26 cellular contexts compared by ENCODE assay signal in genomic region chr4:99652596-99653436, GRCh38. TPM values are rescaled to one million over a fixed set of nuclear protein-coding genes. Genes with fewer than 3 reads are reported as not detected.
DNase-seq lines count a peak whose midpoint lies in the region; ATAC-seq and TF ChIP-seq lines count a peak whose summit lies in the region.
"Had no signal": no experiment of that assay in that cellular context is flagged by ENCODE, and none has a peak within 500 bp of the region (broad histone marks: within the 10 kb centered on the region; RNA-seq: fewer than 3 reads in every experiment).

No MANE protein-coding gene starts in this region.

- H3K4me1 ChIP-seq in Karpas-422 (ENCODE audit: low read length): peaks cover 80% of the 10 kb centered on the region
- no peaks in the 10 kb centered on the region for H3K4me1 ChIP-seq in osteoblast (ENCODE audit: insufficient read depth, low read length)
- H3K4me1 ChIP-seq in Peyer's patch: no peaks in the 10 kb centered on the region
- H3K4me1 ChIP-seq in H9 (ENCODE audit: insufficient read depth, low read length): no peaks in the 10 kb centered on the region

- ATAC-seq in activated CD8-positive, alpha-beta T cell treated with anti-CD3 and anti-CD28 coated beads for 36 hours: no peak
- ATAC-seq: activated CD4-positive, CD25-positive, alpha-beta regulatory T cell treated with anti-CD3 and anti-CD28 coated beads, Interleukin-2, amount 50 U/mL, for 24 hours; esophagus mucosa; gastroesophageal sphincter; naive thymus-derived CD4-positive, alpha-beta T cell; Panc1 had no signal

- no peak overlapping the region; the same call in 1 of the 2 replicates for H3K14ac ChIP-seq in H9 (ENCODE audit: insufficient read depth, low read length)

- H4K20me1 ChIP-seq in Karpas-422 (ENCODE audit: insufficient read depth, low read depth, low read length) (no peaks in the 10 kb centered on the region), osteoblast (ENCODE audit: insufficient read depth, low read length) (no peaks in the 10 kb centered on the region), H9 (ENCODE audit: control insufficient read depth, insufficient read depth, insufficient read length) (no peaks in the 10 kb centered on the region)

- no peaks in the 10 kb centered on the region for H3K4me1 Mint-ChIP-seq in activated CD8-positive, alpha-beta T cell treated with anti-CD3 and anti-CD28 coated beads for 36 hours (ENCODE audit: low read depth)
- no peaks in the 10 kb centered on the region for H3K4me1 Mint-ChIP-seq in H9
- H3K4me1 Mint-ChIP-seq: CD4-positive, CD25-positive, alpha-beta regulatory T cell; naive thymus-derived CD4-positive, alpha-beta T cell had no signal

- no peak overlapping the region for H2BK5ac ChIP-seq in H9 (ENCODE audit: insufficient read length, low read length)

- H3K36me3 ChIP-seq in Karpas-422 (ENCODE audit: insufficient read depth, low read length) (no peaks in the 10 kb centered on the region), osteoblast (ENCODE audit: insufficient read depth, low read length) (no peaks in the 10 kb centered on the region), Peyer's patch (no peaks in the 10 kb centered on the region)
- H3K36me3 ChIP-seq: gastroesophageal sphincter had no signal

- H3K23ac ChIP-seq in H9 (ENCODE audit: insufficient read length, low read depth, low read length): no peak overlapping the region

- H3K4me3 Mint-ChIP-seq in activated CD8-positive, alpha-beta T cell treated with anti-CD3 and anti-CD28 coated beads for 36 hours: no peak overlapping the region
- no peak overlapping the region for H3K4me3 Mint-ChIP-seq in H9
- H3K4me3 Mint-ChIP-seq: CD4-positive, CD25-positive, alpha-beta regulatory T cell; naive thymus-derived CD4-positive, alpha-beta T cell had no signal

- H2AFZ ChIP-seq in Karpas-422 (ENCODE audit: low read length): no peak overlapping the region
- H2AFZ ChIP-seq in osteoblast (ENCODE audit: low read length): no peak overlapping the region
- no peak overlapping the region for H2AFZ ChIP-seq in H9 (ENCODE audit: low read length)

- H4K91ac ChIP-seq in H9 (ENCODE audit: insufficient read length, low read depth, low read length): no peak overlapping the region

- no peak overlapping the region for H2BK120ac ChIP-seq in H9 (ENCODE audit: low read depth, low read length, poor library complexity, severe bottlenecking)

- H3K4me3 ChIP-seq in Karpas-422 (ENCODE audit: low read length) (peak overlapping the region; percentile 65), osteoblast (ENCODE audit: insufficient read depth, low read length) (no peak overlapping the region), Peyer's patch (no peak overlapping the region)
- H3K4me3 ChIP-seq: gastroesophageal sphincter, skin epidermis had no signal

- H3K23me2 ChIP-seq in H9 (ENCODE audit: insufficient read length, low read depth, low read length, poor library complexity, severe bottlenecking): no peaks in the 10 kb centered on the region

- H2BK15ac ChIP-seq in H9 (ENCODE audit: low read depth, low read length): no peak overlapping the region

- no peak overlapping the region for H2AK5ac ChIP-seq in H9 (ENCODE audit: insufficient read length, low read length)

- no peak overlapping the region for H2BK12ac ChIP-seq in H9 (ENCODE audit: insufficient read length, low read depth, low read length)

- no CpG with 5 or more reads among the region's 43 CpGs for WGBS in H9 (ENCODE audit: extremely low coverage, insufficient read length, low lambda C conversion rate)

- H3K36me3 Mint-ChIP-seq in activated CD8-positive, alpha-beta T cell treated with anti-CD3 and anti-CD28 coated beads for 36 hours (ENCODE audit: low read depth): no peaks in the 10 kb centered on the region
- H3K36me3 Mint-ChIP-seq in H9 (ENCODE audit: insufficient read depth in 1 of 3, low read depth in 3 of 3): no peaks in the 10 kb centered on the region
- H3K36me3 Mint-ChIP-seq: CD4-positive, CD25-positive, alpha-beta regulatory T cell; naive thymus-derived CD4-positive, alpha-beta T cell had no signal

- H3K18ac ChIP-seq in H9 (ENCODE audit: insufficient read length, low read depth, low read length): no peak overlapping the region

- no peaks in the 10 kb centered on the region for H3K9me3 Mint-ChIP-seq in activated CD8-positive, alpha-beta T cell treated with anti-CD3 and anti-CD28 coated beads for 36 hours
- no peaks in the 10 kb centered on the region for H3K9me3 Mint-ChIP-seq in H9

- H3K9ac ChIP-seq in Karpas-422 (ENCODE audit: low read length) (peak overlapping the region; percentile 71), H9 (ENCODE audit: extremely low read depth, insufficient read length, low read length) (no peak overlapping the region)

- H3K27ac ChIP-seq in Karpas-422 (ENCODE audit: low read length): peak overlapping the region; percentile 84
- peak overlapping the region; percentile 40 for H3K27ac ChIP-seq in caudate nucleus (ENCODE audit: low read depth, low read length)
- no peak overlapping the region for H3K27ac ChIP-seq in osteoblast (ENCODE audit: low read depth, low read length)
- no peak overlapping the region for H3K27ac ChIP-seq in Peyer's patch
- no peak overlapping the region for H3K27ac ChIP-seq in H9 (ENCODE audit: insufficient read length, low read depth, low read length)
- H3K27ac ChIP-seq: gastroesophageal sphincter, skin epidermis had no signal

- H3K9me2 ChIP-seq in Karpas-422 (replicated peaks; ENCODE audit: insufficient read depth, low read length): no peaks in the 10 kb centered on the region

- peak overlapping the region; percentile 64 for H3K4me2 ChIP-seq in Karpas-422 (ENCODE audit: low read depth, low read length, poor library complexity, severe bottlenecking)
- no peak overlapping the region for H3K4me2 ChIP-seq in osteoblast (ENCODE audit: insufficient read depth, low read length)
- H3K4me2 ChIP-seq in H9 (ENCODE audit: insufficient read depth, insufficient read length, low read length): no peak overlapping the region

- POLR2A ChIA-PET in activated CD8-positive, alpha-beta T cell treated with anti-CD3 and anti-CD28 coated beads for 36 hours (lab: Charles Lee): no interaction called here

- DNase-seq in DMS153 (lab: John Stamatoyannopoulos, UW): peak; percentile 58
- DNase-seq in Karpas-422: peak; percentile 94
- peak in 9 of 61 donors; percentile 8 to 48 (median 29) for DNase-seq in caudate nucleus (lab: John Stamatoyannopoulos, UW)
- peak; percentile 41 for DNase-seq in osteoblast (ENCODE audit: insufficient read length, low spot score, missing footprints)
- DNase-seq in activated CD8-positive, alpha-beta T cell treated with anti-CD3 and anti-CD28 coated beads for 36 hours: no peak
- DNase-seq in dedifferentiated amniotic fluid mesenchymal stem cell (ENCODE audit: extremely low spot score): no peak
- DNase-seq in Peyer's patch: no peak
- no peak for DNase-seq in H9
- DNase-seq: activated CD8-positive, alpha-beta memory T cell treated with anti-CD3 and anti-CD28 coated beads for 24 hours; activated naive CD4-positive, alpha-beta T cell treated with anti-CD3 and anti-CD28 coated beads, Interleukin-2, amount 50 U/mL, for 16 hours; activated T-cell treated with anti-CD3 and anti-CD28 coated beads, Interleukin-2, amount 50 U/mL, for 48 hours; anterior cingulate cortex; CD4-positive, CD25-positive, alpha-beta regulatory T cell; DND-41; effector CD4-positive, alpha-beta T cell; mesenchymal stem cell; naive thymus-derived CD4-positive, alpha-beta T cell; NCI-H1417 treated with DMSO at 0.1 percent for 48 hours; stimulated activated CD4-positive, alpha-beta T cell treated with anti-CD3 and anti-CD28 coated beads, Interleukin-2, amount 100 ng/mL, for 48 hours; stimulated activated naive CD4-positive, alpha-beta T cell treated with Interleukin-2 at 50 U/mL for 16 hours; trophoblast cell had no signal

- H4K8ac ChIP-seq in H9 (replicated peaks; ENCODE audit: insufficient read length, low read depth, low read length): no peak overlapping the region

- H2BK20ac ChIP-seq in H9 (ENCODE audit: low read depth, low read length, poor library complexity, severe bottlenecking): no peak overlapping the region

- no peaks in the 10 kb centered on the region for H3K27me3 ChIP-seq in Karpas-422 (ENCODE audit: low read length)
- no peaks in the 10 kb centered on the region for H3K27me3 ChIP-seq in osteoblast (ENCODE audit: insufficient read depth, low read length)
- no peaks in the 10 kb centered on the region for H3K27me3 ChIP-seq in Peyer's patch
- H3K27me3 ChIP-seq in H9 (ENCODE audit: insufficient read depth, low read length): no peaks in the 10 kb centered on the region
- H3K27me3 ChIP-seq: gastroesophageal sphincter had no signal

- H3K9me3 ChIP-seq in Karpas-422 (ENCODE audit: low read length) (no peaks in the 10 kb centered on the region), osteoblast (ENCODE audit: low read depth, low read length) (no peaks in the 10 kb centered on the region), Peyer's patch (no peaks in the 10 kb centered on the region), H9 (ENCODE audit: control insufficient read depth, low read depth, low read length) (no peaks in the 10 kb centered on the region)
- H3K9me3 ChIP-seq: gastroesophageal sphincter had no signal

- CTCF ChIA-PET in activated CD8-positive, alpha-beta T cell treated with anti-CD3 and anti-CD28 coated beads for 36 hours (lab: Charles Lee): no interaction called here

- H4K5ac ChIP-seq in H9 (ENCODE audit: insufficient read length, low read depth, low read length): no peak overlapping the region

- no peaks in the 10 kb centered on the region for H3K27me3 Mint-ChIP-seq in activated CD8-positive, alpha-beta T cell treated with anti-CD3 and anti-CD28 coated beads for 36 hours
- peaks cover 35% of the 10 kb centered on the region for H3K27me3 Mint-ChIP-seq in H9 (ENCODE audit: low read depth)

- no peak overlapping the region for H3K4ac ChIP-seq in H9 (ENCODE audit: low read depth, low read length)

- H3K79me1 ChIP-seq in H9 (ENCODE audit: insufficient read depth, low read depth, low read length, poor library complexity, severe bottlenecking): no peaks in the 10 kb centered on the region

- no peak overlapping the region for H3K56ac ChIP-seq in H9 (ENCODE audit: insufficient read length, low read depth, low read length)

- TF ChIP-seq CTCF in osteoblast (IDR thresholded peaks at IDR 0.05; ENCODE audit: extremely low read depth, low read depth, low read length): no peak
- TF ChIP-seq CTCF in activated CD8-positive, alpha-beta T cell treated with anti-CD3 and anti-CD28 coated beads for 36 hours (IDR thresholded peaks at IDR 0.05): no peak
- TF ChIP-seq CTCF in Peyer's patch (IDR thresholded peaks at IDR 0.05): no peak
- no peak for TF ChIP-seq CTCF in H9 (conservative IDR thresholded peaks at IDR 0.05)

- intact Hi-C loops in activated CD8-positive, alpha-beta T cell treated with anti-CD3 and anti-CD28 coated beads for 36 hours (cut with micrococcal nuclease): no loop called here

- H3T11ph ChIP-seq in H9 (ENCODE audit: low read length): no peak overlapping the region

- H3K27ac Mint-ChIP-seq in activated CD8-positive, alpha-beta T cell treated with anti-CD3 and anti-CD28 coated beads for 36 hours: no peak overlapping the region
- no peak overlapping the region for H3K27ac Mint-ChIP-seq in H9
- H3K27ac Mint-ChIP-seq: CD4-positive, CD25-positive, alpha-beta regulatory T cell had no signal

- TF ChIP-seq POLR2A in Peyer's patch (IDR thresholded peaks at IDR 0.05): no peak

- H3K79me2 ChIP-seq in Karpas-422 (ENCODE audit: low read length): no peaks in the 10 kb centered on the region
- H3K79me2 ChIP-seq in osteoblast (ENCODE audit: insufficient read depth, low read length): no peaks in the 10 kb centered on the region
- no peaks in the 10 kb centered on the region for H3K79me2 ChIP-seq in H9 (ENCODE audit: insufficient read depth, low read length)

RNA-seq across cellular contexts. Expression of gene C4orf54, which starts 4.8 kb away (rescaled TPM):
- total RNA-seq in Karpas-422 (2014; rRNA removed; shearing (Covaris generic); ENCODE audit: low replicate concordance): 3.4 and 4.7 TPM in 2 replicates
- under 0.01 TPM in 1 of 2 replicates, not detected in the other for total RNA-seq in osteoblast
- total RNA-seq in activated CD8-positive, alpha-beta T cell treated with anti-CD3 and anti-CD28 coated beads for 36 hours: not detected
- total RNA-seq in Peyer's patch: not detected
- total RNA-seq in H9 (2021): not detected in 2 replicates
- total RNA-seq: CD4-positive, CD25-positive, alpha-beta regulatory T cell; esophagus mucosa; naive thymus-derived CD4-positive, alpha-beta T cell had no signal

Comparison
In these comparisons a context has a peak if more than half of its experiments do, and no peak if none do; other contexts are left out.
1. DNase-seq: peak in DMS153 (single experiment), Karpas-422 (single experiment) and osteoblast (single experiment); none in activated CD8-positive, alpha-beta T cell treated with anti-CD3 and anti-CD28 coated beads for 36 hours (single experiment), dedifferentiated amniotic fluid mesenchymal stem cell (single experiment), Peyer's patch (0 of 3) and H9 (single experiment).
2. H3K27ac ChIP-seq: peak in Karpas-422 (single experiment) and caudate nucleus (single experiment); none in osteoblast (single experiment), Peyer's patch (0 of 4) and H9 (single experiment).